ENCODE assay signal across 15 cellular contexts in genomic region chr6:2714359-2714895, GRCh38. TPM values are rescaled to one million over a fixed set of nuclear protein-coding genes. Genes with fewer than 3 reads are reported as not detected.
A peak's percentile ranks its signal among the peaks of the same experiment; 100 is the strongest.
DNase-seq lines count a peak whose midpoint lies in the region; ATAC-seq and TF ChIP-seq lines count a peak whose summit lies in the region.
"Had no signal": no experiment of that assay in that cellular context is flagged by ENCODE, and none has a peak within 500 bp of the region (broad histone marks: within the 10 kb centered on the region; RNA-seq: fewer than 3 reads in every experiment).

No MANE protein-coding gene starts in this region.

- TF ChIP-seq CTCF in AG04449 (IDR thresholded peaks at IDR 0.05; ENCODE audit: insufficient read depth, low read length, missing control alignments) (no peak), HCT116 (IDR thresholded peaks at IDR 0.05 in 2 of 3, conservative IDR thresholded peaks at IDR 0.05 in 1 of 3; ENCODE audit: borderline replicate concordance in 1 of 3, insufficient read depth in 1 of 3, low read depth in 2 of 3, low read length in 2 of 3) (no peak)

- DNase-seq in AG04449 (ENCODE audit: low read depth, low spot score), result peak; percentile 57
- no peak for DNase-seq in HCT116 (ENCODE audit: low read depth, low spot score)
- peak; percentile 90 for DNase-seq in astrocyte of the hippocampus (ENCODE audit: low read depth, low spot score)
- DNase-seq in kidney glomerular epithelial cell (lab: John Stamatoyannopoulos, UW), result peak; percentile 36
- no peak for DNase-seq in COLO668 (lab: John Stamatoyannopoulos, UW; ENCODE audit: unreplicated experiment)
- DNase-seq in DMS153 treated with DMSO at 0.1 percent for 48 hours (lab: John Stamatoyannopoulos, UW; ENCODE audit: unreplicated experiment), result no peak
- DNase-seq: activated CD4-positive, alpha-beta T cell treated with anti-CD3 and anti-CD28 coated beads for 48 hours; activated naive CD4-positive, alpha-beta T cell treated with anti-CD3 and anti-CD28 coated beads, Interleukin-2, amount 10 ng/mL, durations not matched to agents 7 days and 5 days; endodermal cell; KBM-7; NCI-H345; pancreas; upper lobe of right lung had no signal

- no peak overlapping the region for H3K9ac ChIP-seq in HCT116 (ENCODE audit: low read length)

- RAD21 ChIA-PET in HCT116 (lab: Charles Lee; ENCODE audit: low non-redundant PET in 1 of 2, low total read pairs in 2 of 2, uncharacterized antibody in 2 of 2, unreplicated experiment in 2 of 2), result no interaction called here

- POLR2A ChIA-PET in AG04449 (lab: Yijun Ruan, JAX) (no interaction called here), HCT116 (lab: Charles Lee) (no interaction called here)

- peak overlapping the region; percentile 13; the same call in 1 of the 2 replicates for H3K4me2 ChIP-seq in HCT116 (ENCODE audit: low read length)

- TF ChIP-seq RAD21 in HCT116 (IDR thresholded peaks at IDR 0.05; ENCODE audit: low read depth), result no peak

- H3K4me3 ChIP-seq in AG04449 (ENCODE audit: low read depth, low read length) (no peak overlapping the region), HCT116 (replicated peaks in 1 of 2; ENCODE audit: low read depth in 1 of 2, low read length in 2 of 2) (no peak overlapping the region)
- H3K4me3 ChIP-seq: pancreas, upper lobe of right lung had no signal

- H3K4me1 ChIP-seq in HCT116 (ENCODE audit: control insufficient read depth in 1 of 2, insufficient read depth in 2 of 2, low read length in 2 of 2), result peaks cover 0 to 8% of the 10 kb centered on the region in 2 experiments; a peak in 2 of 4 replicates
- H3K4me1 ChIP-seq: pancreas, upper lobe of right lung had no signal

- H2AFZ ChIP-seq in HCT116 (ENCODE audit: low read depth, low read length, poor library complexity, severe bottlenecking), result no peak overlapping the region

- no peaks in the 10 kb centered on the region for H3K9me3 ChIP-seq in HCT116 (ENCODE audit: control insufficient read depth in 1 of 2, insufficient read depth in 1 of 2, low read depth in 1 of 2, low read length in 2 of 2)
- H3K9me3 ChIP-seq: pancreas, upper lobe of right lung had no signal

- H3K79me2 ChIP-seq in HCT116 (ENCODE audit: insufficient read depth, low read length), result no peaks in the 10 kb centered on the region

- no peaks in the 10 kb centered on the region for H3K36me3 ChIP-seq in HCT116 (ENCODE audit: control insufficient read depth in 1 of 2, insufficient read depth in 2 of 2, low read length in 2 of 2)
- H3K36me3 ChIP-seq: pancreas, upper lobe of right lung had no signal

- intact Hi-C loops in HCT116 (cut with micrococcal nuclease), result no loop called here

- TF ChIP-seq POLR2A in HCT116 (IDR thresholded peaks at IDR 0.05; ENCODE audit: borderline replicate concordance, extremely low read depth, insufficient read depth, insufficient read length), result no peak

- H4K20me1 ChIP-seq in HCT116 (ENCODE audit: insufficient read depth), result no peaks in the 10 kb centered on the region

- no peaks in the 10 kb centered on the region for H3K9me2 ChIP-seq in HCT116 (ENCODE audit: insufficient read depth)

- ATAC-seq in HCT116 (peak; percentile 22; the same call in 1 of the 2 replicates), HG03025 (IDR thresholded peaks at IDR 0.05; ENCODE audit: low FRiP score, unreplicated experiment) (no peak), HG02981 (IDR thresholded peaks at IDR 0.05; ENCODE audit: unreplicated experiment) (no peak)
- ATAC-seq: pancreas, upper lobe of right lung had no signal

- no peak overlapping the region for H3K27ac ChIP-seq in HCT116 (ENCODE audit: low read depth, low read length)
- H3K27ac ChIP-seq: pancreas, upper lobe of right lung had no signal

- no peaks in the 10 kb centered on the region for H3K27me3 ChIP-seq in HCT116 (ENCODE audit: insufficient read depth, low read length)
- H3K27me3 ChIP-seq: pancreas, upper lobe of right lung had no signal

- CTCF ChIA-PET in AG04449 (lab: Yijun Ruan, JAX) (interaction anchor here (1.0 to 1.4 kb wide), 2 partner anchors 12 to 80 kb away, joined by 3 to 6 read pairs; no protein-coding TSS in a partner anchor), HCT116 (lab: Charles Lee) (no interaction called here)

- BruUV-seq in HCT116 (replicated peaks; lab: Mats Ljungman, UMichigan), result no TSS peak

TF ChIP-seq in HCT116, 20 proteins besides CTCF, POLR2A, EP300 and RAD21:
- TF ChIP-seq ZFX (IDR thresholded peaks at IDR 0.05) (no peak), JUND (IDR thresholded peaks at IDR 0.05) (no peak), EZH2 (IDR thresholded peaks at IDR 0.05) (no peak), SRF (IDR thresholded peaks at IDR 0.05; ENCODE audit: low read depth) (no peak), SIN3A (IDR thresholded peaks at IDR 0.05; ENCODE audit: low read depth) (no peak), MAX (IDR thresholded peaks at IDR 0.05) (no peak), EGR1 (IDR thresholded peaks at IDR 0.05; ENCODE audit: low read depth) (no peak)

RNA-seq across cellular contexts. Expression of gene MYLK4, which starts 36.3 kb away (rescaled TPM):
- total RNA-seq in HCT116 (2021; ENCODE audit: unreplicated experiment), result 0.27 TPM
- 0.13 and 0.16 TPM in 2 replicates for polyA plus RNA-seq in HCT116 (2012)

RNA-seq across cellular contexts. Expression of gene WRNIP1, which starts 50.8 kb away (rescaled TPM):
- 78.8 TPM for total RNA-seq in HCT116 (2021; ENCODE audit: unreplicated experiment)
- 73.0 and 89.0 TPM in 2 replicates for polyA plus RNA-seq in HCT116 (2012)

Comparison
In these comparisons a context has a peak if more than half of its experiments do, and no peak if none do; other contexts are left out.
1. DNase-seq: peak in AG04449 (single experiment), astrocyte of the hippocampus (single experiment) and kidney glomerular epithelial cell (single experiment); none in HCT116 (single experiment), COLO668 (single experiment) and DMS153 treated with DMSO at 0.1 percent for 48 hours (single experiment).